In genomic region chr17:70434536-70435490, GRCh38 we compare ENCODE assay signal across 25 cellular contexts.
DNase-seq lines count a peak whose midpoint lies in the region; ATAC-seq and TF ChIP-seq lines count a peak whose summit lies in the region.
"Had no signal": no experiment of that assay in that cellular context is flagged by ENCODE, and none has a peak within 500 bp of the region (broad histone marks: within the 10 kb centered on the region; RNA-seq: fewer than 3 reads in every experiment).

No MANE protein-coding gene starts in this region.

- H2BK15ac ChIP-seq in neuronal stem cell (ENCODE audit: low read length): no peak overlapping the region

- H3K27me3 ChIP-seq in neuronal stem cell (ENCODE audit: control insufficient read depth in 3 of 3, insufficient read depth in 3 of 3, low read depth in 1 of 3, low read length in 3 of 3): no peaks in the 10 kb centered on the region
- no peaks in the 10 kb centered on the region for H3K27me3 ChIP-seq in left lung
- H3K27me3 ChIP-seq in neural progenitor cell: no peaks in the 10 kb centered on the region

- no peak overlapping the region for H3K27ac ChIP-seq in neuronal stem cell (replicated peaks; ENCODE audit: low read length)
- no peak overlapping the region for H3K27ac ChIP-seq in left lung
- H3K27ac ChIP-seq in neural progenitor cell: no peak overlapping the region
- H3K27ac ChIP-seq: 22Rv1, HL-60, RWPE1 had no signal

- peaks cover 2% of the 10 kb centered on the region for H3K4me1 Mint-ChIP-seq in neural progenitor cell
- H3K4me1 Mint-ChIP-seq: B cell; CD8-positive, alpha-beta memory T cell had no signal

- no peak overlapping the region for H3K4me2 ChIP-seq in neuronal stem cell (ENCODE audit: insufficient read depth, low read length, poor library complexity, severe bottlenecking)
- H3K4me2 ChIP-seq in neural progenitor cell: no peak overlapping the region

- no peak overlapping the region for H3K27ac Mint-ChIP-seq in neural progenitor cell
- H3K27ac Mint-ChIP-seq: B cell; CD14-positive monocyte; CD8-positive, alpha-beta memory T cell had no signal

- H3K36me3 Mint-ChIP-seq in neural progenitor cell: no peaks in the 10 kb centered on the region
- H3K36me3 Mint-ChIP-seq: CD14-positive monocyte; CD8-positive, alpha-beta memory T cell had no signal

- H3K18ac ChIP-seq in neuronal stem cell (ENCODE audit: low read length): no peak overlapping the region

- H3K79me1 ChIP-seq in neuronal stem cell (ENCODE audit: low read depth, low read length): no peaks in the 10 kb centered on the region

- no peak overlapping the region for H2AK5ac ChIP-seq in neuronal stem cell (ENCODE audit: low read depth, low read length)

- no peak overlapping the region for H4K8ac ChIP-seq in neuronal stem cell (ENCODE audit: low read depth, low read length)

- H3K4me3 ChIP-seq in neuronal stem cell (ENCODE audit: low read length in 2 of 2) (no peak overlapping the region), left lung (no peak overlapping the region), neural progenitor cell (no peak overlapping the region)
- H3K4me3 ChIP-seq: GM12878 had no signal

- no peaks in the 10 kb centered on the region for H3K79me2 ChIP-seq in neural progenitor cell (ENCODE audit: low read depth)

- H4K20me1 ChIP-seq in neural progenitor cell (ENCODE audit: low read depth): no peaks in the 10 kb centered on the region

- no peak overlapping the region for H3K14ac ChIP-seq in neuronal stem cell (ENCODE audit: low read length)

- H3K36me3 ChIP-seq in neuronal stem cell (replicated peaks in 1 of 2; ENCODE audit: control insufficient read depth in 2 of 2, insufficient read depth in 2 of 2, low read length in 2 of 2): no peaks in the 10 kb centered on the region
- no peaks in the 10 kb centered on the region for H3K36me3 ChIP-seq in left lung
- no peaks in the 10 kb centered on the region for H3K36me3 ChIP-seq in neural progenitor cell

- DNase-seq in NCI-H82 (lab: John Stamatoyannopoulos, UW): peak; percentile 9
- DNase-seq in NCI-H82 treated with DMSO at 0.1 percent for 48 hours (lab: John Stamatoyannopoulos, UW; ENCODE audit: unreplicated experiment): no peak
- peak; percentile 69 for DNase-seq in islet precursor cell
- DNase-seq in neuronal stem cell (ENCODE audit: low spot score): no peak
- no peak for DNase-seq in left lung
- no peak for DNase-seq in NOMO-1 treated with dmso at 0.1 percent for 144 hours (lab: John Stamatoyannopoulos, UW; ENCODE audit: unreplicated experiment)
- DNase-seq in neural progenitor cell (ENCODE audit: low spot score): no peak
- DNase-seq: CD8-positive, alpha-beta memory T cell; DMS 273 treated with DMSO at 0.1 percent for 48 hours; DMS79; EL; GDM1; NCI-H1048; NCI-H1417; NCI-H1694; NCI-H2081; NCI-H226; NCI-H510A treated with DMSO at 0.1 percent for 48 hours; SHP77 had no signal

- no peaks in the 10 kb centered on the region for H3F3A ChIP-seq in neural progenitor cell (ENCODE audit: low read depth)

- H4K91ac ChIP-seq in neuronal stem cell (ENCODE audit: low read depth, low read length, poor library complexity): no peak overlapping the region

- intact Hi-C loops in left lung (cut with DNase I): no loop called here

- no CpG with 5 or more reads among the region's 9 CpGs for WGBS in neuronal stem cell (ENCODE audit: extremely low coverage in 2 of 2, insufficient read length in 2 of 2, insufficient replicate concordance in 1 of 2), 2 donors

- H2BK120ac ChIP-seq in neuronal stem cell (ENCODE audit: low read depth, low read length): no peak overlapping the region

- H3K27me3 Mint-ChIP-seq in neural progenitor cell (ENCODE audit: insufficient read depth, low read depth): no peaks in the 10 kb centered on the region
- H3K27me3 Mint-ChIP-seq: B cell; CD8-positive, alpha-beta memory T cell had no signal

- peak overlapping the region; percentile 38 for H2AFZ ChIP-seq in neuronal stem cell (ENCODE audit: low read length)
- no peak overlapping the region for H2AFZ ChIP-seq in neural progenitor cell (replicated peaks)

- H3K9ac ChIP-seq in neuronal stem cell (ENCODE audit: low read depth, low read length, poor library complexity): no peak overlapping the region
- no peak overlapping the region for H3K9ac ChIP-seq in neural progenitor cell

- no peak for ATAC-seq in left lung
- ATAC-seq: GM12878 had no signal

- H3K4me3 Mint-ChIP-seq in neural progenitor cell: no peak overlapping the region
- H3K4me3 Mint-ChIP-seq: B cell; CD14-positive monocyte; CD8-positive, alpha-beta memory T cell had no signal

- no peaks in the 10 kb centered on the region for H3K9me3 ChIP-seq in neuronal stem cell (replicated peaks in 1 of 2; ENCODE audit: control insufficient read depth in 2 of 2, insufficient read depth in 1 of 2, low read depth in 1 of 2, low read length in 2 of 2)
- no peaks in the 10 kb centered on the region for H3K9me3 ChIP-seq in left lung
- H3K9me3 ChIP-seq in neural progenitor cell (ENCODE audit: low read depth): no peaks in the 10 kb centered on the region

- H3K9me3 Mint-ChIP-seq in neural progenitor cell: no peaks in the 10 kb centered on the region

- no peak overlapping the region for H2BK12ac ChIP-seq in neuronal stem cell (ENCODE audit: low read length)

- H3K4me1 ChIP-seq in neuronal stem cell (ENCODE audit: control insufficient read depth in 2 of 2, insufficient read depth in 1 of 2, low read depth in 1 of 2, low read length in 2 of 2) (no peaks in the 10 kb centered on the region), left lung (no peaks in the 10 kb centered on the region), neural progenitor cell (no peaks in the 10 kb centered on the region)

- no peak overlapping the region for H3K4ac ChIP-seq in neuronal stem cell (ENCODE audit: low read length)

- H3K23ac ChIP-seq in neuronal stem cell (ENCODE audit: low read depth, low read length, poor library complexity): no peak overlapping the region

- no peak overlapping the region for H2BK5ac ChIP-seq in neuronal stem cell (ENCODE audit: low read length)

- TF ChIP-seq CTCF in left lung (IDR thresholded peaks at IDR 0.05) (no peak), neural progenitor cell (IDR thresholded peaks at IDR 0.05) (no peak)

Comparison
In these comparisons a context has a peak if more than half of its experiments do, and no peak if none do; other contexts are left out.
1. DNase-seq: peak in NCI-H82 (single experiment) and islet precursor cell (single experiment); none in NCI-H82 treated with DMSO at 0.1 percent for 48 hours (single experiment), neuronal stem cell (single experiment), left lung (0 of 2), NOMO-1 treated with dmso at 0.1 percent for 144 hours (single experiment) and neural progenitor cell (single experiment).